ENCODE assay signal across 10 cellular contexts in genomic region chr6:20205722-20206154, GRCh38. TPM values are rescaled to one million over a fixed set of nuclear protein-coding genes. Genes with fewer than 3 reads are reported as not detected.
DNase-seq lines count a peak whose midpoint lies in the region; ATAC-seq and TF ChIP-seq lines count a peak whose summit lies in the region.
"Had no signal": no experiment of that assay in that cellular context is flagged by ENCODE, and none has a peak within 500 bp of the region (broad histone marks: within the 10 kb centered on the region; RNA-seq: fewer than 3 reads in every experiment).

No MANE protein-coding gene starts in this region.

- in situ Hi-C loops in KBM-7 (cut with MboI; ENCODE audit: low pct_unique_long_range_greater_than_20kb, low sequenced_read_pairs), result no loop called here

- H3K27me3 Mint-ChIP-seq in CD4-positive, alpha-beta T cell, result no peaks in the 10 kb centered on the region
- no peaks in the 10 kb centered on the region for H3K27me3 Mint-ChIP-seq in activated T-helper 2 cell treated with anti-CD3 and anti-CD28 coated beads, Interferon-gamma antibody, Interleukin-2, Interleukin-4, amounts not matched to agents 10 μg/mL and 5 μg/mL and 100 μg/mL, durations not matched to agents 14 hours and 24 hours and 36 hours (ENCODE audit: low read depth)
- peaks cover 2 to 24% of the 10 kb centered on the region in 2 donors for H3K27me3 Mint-ChIP-seq in natural killer cell treated with Interleukin-12 subunit alpha and Interleukin-12 subunit beta and Interleukin-15 and Interleukin-18, amount 100 ng/mL, for 72 hours

- POLR2A ChIA-PET in CD4-positive, alpha-beta T cell (lab: Charles Lee), result no interaction called here

- H3K9me3 ChIP-seq in CD4-positive, alpha-beta T cell (ENCODE audit: control insufficient read depth, low read length), result no peaks in the 10 kb centered on the region

- H3K9me3 Mint-ChIP-seq in CD4-positive, alpha-beta T cell, result no peaks in the 10 kb centered on the region
- H3K9me3 Mint-ChIP-seq in activated T-helper 2 cell treated with anti-CD3 and anti-CD28 coated beads, Interferon-gamma antibody, Interleukin-2, Interleukin-4, amounts not matched to agents 10 μg/mL and 5 μg/mL and 100 μg/mL, durations not matched to agents 14 hours and 24 hours and 36 hours, result no peaks in the 10 kb centered on the region
- no peaks in the 10 kb centered on the region for H3K9me3 Mint-ChIP-seq in natural killer cell treated with Interleukin-12 subunit alpha and Interleukin-12 subunit beta and Interleukin-15 and Interleukin-18, amount 100 ng/mL, for 72 hours

- CTCF ChIA-PET in CD4-positive, alpha-beta T cell (lab: Charles Lee), result no interaction called here

- no peaks in the 10 kb centered on the region for H3K36me3 Mint-ChIP-seq in CD4-positive, alpha-beta T cell (ENCODE audit: low read depth)
- H3K36me3 Mint-ChIP-seq in activated T-helper 2 cell treated with anti-CD3 and anti-CD28 coated beads, Interferon-gamma antibody, Interleukin-2, Interleukin-4, amounts not matched to agents 10 μg/mL and 5 μg/mL and 100 μg/mL, durations not matched to agents 14 hours and 24 hours and 36 hours (ENCODE audit: low read depth), result peaks cover 30% of the 10 kb centered on the region
- H3K36me3 Mint-ChIP-seq in natural killer cell treated with Interleukin-12 subunit alpha and Interleukin-12 subunit beta and Interleukin-15 and Interleukin-18, amount 100 ng/mL, for 72 hours, result no peaks in the 10 kb centered on the region

- H3K27me3 ChIP-seq in CD4-positive, alpha-beta T cell (ENCODE audit: control insufficient read depth, insufficient read depth, low read length), result no peaks in the 10 kb centered on the region

- peak overlapping the region; percentile 35 for H3K27ac ChIP-seq in CD4-positive, alpha-beta T cell (ENCODE audit: low read depth, low read length)

- peaks cover 89% of the 10 kb centered on the region for H3K4me1 Mint-ChIP-seq in CD4-positive, alpha-beta T cell (ENCODE audit: low read depth)
- peaks cover 66% of the 10 kb centered on the region for H3K4me1 Mint-ChIP-seq in activated T-helper 2 cell treated with anti-CD3 and anti-CD28 coated beads, Interferon-gamma antibody, Interleukin-2, Interleukin-4, amounts not matched to agents 10 μg/mL and 5 μg/mL and 100 μg/mL, durations not matched to agents 14 hours and 24 hours and 36 hours (ENCODE audit: low read depth)
- peaks cover 26 to 41% of the 10 kb centered on the region in 2 donors for H3K4me1 Mint-ChIP-seq in natural killer cell treated with Interleukin-12 subunit alpha and Interleukin-12 subunit beta and Interleukin-15 and Interleukin-18, amount 100 ng/mL, for 72 hours (ENCODE audit: low read depth in 2 of 2)

- peak overlapping the region; percentile 57 for H3K4me3 Mint-ChIP-seq in CD4-positive, alpha-beta T cell
- H3K4me3 Mint-ChIP-seq in activated T-helper 2 cell treated with anti-CD3 and anti-CD28 coated beads, Interferon-gamma antibody, Interleukin-2, Interleukin-4, amounts not matched to agents 10 μg/mL and 5 μg/mL and 100 μg/mL, durations not matched to agents 14 hours and 24 hours and 36 hours (ENCODE audit: low read depth), result peak overlapping the region; percentile 83
- H3K4me3 Mint-ChIP-seq in natural killer cell treated with Interleukin-12 subunit alpha and Interleukin-12 subunit beta and Interleukin-15 and Interleukin-18, amount 100 ng/mL, for 72 hours, result peak overlapping the region; percentile 89

- no peak for TF ChIP-seq CTCF in CD4-positive, alpha-beta T cell (IDR thresholded peaks at IDR 0.05)

- intact Hi-C loops in CD4-positive, alpha-beta T cell (cut with DNase I, micrococcal nuclease), result loop anchor here in 1 of 2 experiments (5.0 kb wide), 1 partner anchor 332 kb away; no protein-coding TSS in a partner anchor
- intact Hi-C loops in activated T-helper 2 cell treated with anti-CD3 and anti-CD28 coated beads, Interferon-gamma antibody, Interleukin-2, Interleukin-4, amounts not matched to agents 10 μg/mL and 5 μg/mL and 100 μg/mL, durations not matched to agents 14 hours and 24 hours and 36 hours (cut with micrococcal nuclease), result loop anchor here (10.0 kb wide), 1 partner anchor 1859 kb away; no protein-coding TSS in a partner anchor

- H3K27ac Mint-ChIP-seq in CD4-positive, alpha-beta T cell, result peak overlapping the region; percentile 88
- H3K27ac Mint-ChIP-seq in activated T-helper 2 cell treated with anti-CD3 and anti-CD28 coated beads, Interferon-gamma antibody, Interleukin-2, Interleukin-4, amounts not matched to agents 10 μg/mL and 5 μg/mL and 100 μg/mL, durations not matched to agents 14 hours and 24 hours and 36 hours, result peak overlapping the region; percentile 94
- peak overlapping the region in 1 of 2 donors; percentile 78 for H3K27ac Mint-ChIP-seq in natural killer cell treated with Interleukin-12 subunit alpha and Interleukin-12 subunit beta and Interleukin-15 and Interleukin-18, amount 100 ng/mL, for 72 hours

- no peak for ATAC-seq in CD4-positive, alpha-beta T cell (ENCODE audit: poor library complexity)
- ATAC-seq in natural killer cell treated with Interleukin-12 subunit alpha and Interleukin-12 subunit beta and Interleukin-15 and Interleukin-18, amount 100 ng/mL, for 72 hours, result peak in 1 of 2 donors; percentile 15
- ATAC-seq in GM21717 (IDR thresholded peaks at IDR 0.05; ENCODE audit: unreplicated experiment) (no peak), HG03196 (IDR thresholded peaks at IDR 0.05; ENCODE audit: unreplicated experiment) (no peak)

- no peak for DNase-seq in CD4-positive, alpha-beta T cell
- DNase-seq in KBM-7, result peak; percentile 45
- DNase-seq in activated T-helper 2 cell treated with anti-CD3 and anti-CD28 coated beads, Interferon-gamma antibody, Interleukin-2, Interleukin-4, amounts not matched to agents 10 μg/mL and 5 μg/mL and 100 μg/mL, durations not matched to agents 14 hours and 24 hours and 36 hours (ENCODE audit: low spot score), result no peak
- DNase-seq in natural killer cell treated with Interleukin-12 subunit alpha and Interleukin-12 subunit beta and Interleukin-15 and Interleukin-18, amount 100 ng/mL, for 72 hours (ENCODE audit: low spot score), result no peak
- DNase-seq in central memory CD4-positive, alpha-beta T cell, result no peak
- no peak for DNase-seq in SK-N-DZ (ENCODE audit: low spot score)
- DNase-seq: NCI-H1436 treated with DMSO at 0.1 percent for 48 hours; NK-92 treated with Interleukin-12 subunit alpha and Interleukin-12 subunit beta, amount 100 ng/mL, for 24 hours had no signal

RNA-seq across cellular contexts. Expression of gene MBOAT1, which starts 6.5 kb away (rescaled TPM):
- 10 to 100 TPM; 17.2 to 18.5 TPM for total RNA-seq in CD4-positive, alpha-beta T cell
- total RNA-seq in activated T-helper 2 cell treated with anti-CD3 and anti-CD28 coated beads, Interferon-gamma antibody, Interleukin-2, Interleukin-4, amounts not matched to agents 10 μg/mL and 5 μg/mL and 100 μg/mL, durations not matched to agents 14 hours and 24 hours and 36 hours, result 32.8 and 33.8 TPM in 2 replicates
- 1 to 10 TPM; 1.9 to 4.7 TPM for total RNA-seq in natural killer cell treated with Interleukin-12 subunit alpha and Interleukin-12 subunit beta and Interleukin-15 and Interleukin-18, amount 100 ng/mL, for 72 hours
- polyA plus RNA-seq in SK-N-DZ (2014; cell fraction: cytosol; rRNA removed), result 0.05 and 0.37 TPM in 2 replicates
- 0.23 and 0.26 TPM in 2 replicates for polyA plus RNA-seq in SK-N-DZ (2014; cell fraction: nucleus; rRNA removed)
